ENCODE assay signal across 15 cellular contexts in the genomic region with DNA sequence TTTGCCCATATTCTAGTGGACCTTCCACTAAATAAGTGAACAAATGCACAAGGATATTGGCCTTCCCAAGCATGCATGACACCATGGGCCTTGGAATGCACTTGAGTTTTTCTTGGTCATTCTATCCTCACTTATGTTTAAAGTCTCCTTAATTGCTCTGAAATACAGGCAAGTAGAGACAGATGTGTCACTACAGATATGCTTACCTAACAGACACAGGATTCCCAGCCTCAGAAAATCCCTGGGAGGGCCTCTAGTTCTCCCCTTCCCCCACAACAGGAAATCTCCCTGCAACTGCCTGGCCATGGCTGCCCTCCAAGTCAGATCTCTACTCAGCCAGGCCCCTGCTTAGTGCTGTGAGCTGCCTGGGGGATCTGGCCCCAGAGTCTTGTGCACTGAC.
DNase-seq lines count a peak whose midpoint lies in the region; ATAC-seq and TF ChIP-seq lines count a peak whose summit lies in the region.
"Had no signal": no experiment of that assay in that cellular context is flagged by ENCODE, and none has a peak within 500 bp of the region (broad histone marks: within the 10 kb centered on the region; RNA-seq: fewer than 3 reads in every experiment).

No MANE protein-coding gene starts in this region.

- no peaks in the 10 kb centered on the region for H3K36me3 Mint-ChIP-seq in type B pancreatic cell
- H3K36me3 Mint-ChIP-seq: activated naive CD8-positive, alpha-beta T cell had no signal

- H3K4me1 ChIP-seq in adipocyte (ENCODE audit: control insufficient read depth, insufficient read depth, low read length) (peaks cover 5% of the 10 kb centered on the region), Karpas-422 (ENCODE audit: low read length) (peaks cover 5% of the 10 kb centered on the region; the same call in 1 of the 2 replicates)
- H3K4me1 ChIP-seq: pancreas had no signal

- H3K4me1 Mint-ChIP-seq in type B pancreatic cell (ENCODE audit: unreplicated experiment), result no peaks in the 10 kb centered on the region
- H3K4me1 Mint-ChIP-seq: activated CD4-positive, alpha-beta T cell treated with anti-CD3 and anti-CD28 coated beads for 36 hours had no signal

- no peaks in the 10 kb centered on the region for H3K79me2 ChIP-seq in Karpas-422 (ENCODE audit: low read length)

- no peaks in the 10 kb centered on the region for H3K9me3 ChIP-seq in adipocyte (ENCODE audit: control insufficient read depth, low read length)
- H3K9me3 ChIP-seq in Karpas-422 (ENCODE audit: low read length), result no peaks in the 10 kb centered on the region
- H3K9me3 ChIP-seq: pancreas had no signal

- H3K9me3 Mint-ChIP-seq in type B pancreatic cell, result no peaks in the 10 kb centered on the region

- H3K9ac ChIP-seq in adipocyte (ENCODE audit: low read length) (no peak overlapping the region), Karpas-422 (ENCODE audit: low read length) (no peak overlapping the region)

- DNase-seq in AG04449 (ENCODE audit: low read depth, low spot score), result peak; percentile 31
- DNase-seq in HT1080 (ENCODE audit: low read depth), result peak; percentile 64
- peak; percentile 21 for DNase-seq in adipocyte (ENCODE audit: low read depth)
- DNase-seq in islet precursor cell, result peak; percentile 73
- no peak for DNase-seq in type B pancreatic cell (ENCODE audit: extremely low spot score, unreplicated experiment)
- no peak for DNase-seq in T-helper 2 cell
- no peak for DNase-seq in Karpas-422
- DNase-seq: activated CD4-positive, alpha-beta T cell treated with anti-CD3 and anti-CD28 coated beads for 36 hours; NCI-H1092; pancreas; PC-9; substantia nigra; T-helper 1 cell had no signal

- H3K4me3 ChIP-seq in AG04449 (ENCODE audit: low read depth, low read length) (no peak overlapping the region), adipocyte (ENCODE audit: low read length) (no peak overlapping the region), Karpas-422 (ENCODE audit: low read length) (no peak overlapping the region)
- H3K4me3 ChIP-seq: pancreas, PC-9 had no signal

- H3K4me2 ChIP-seq in Karpas-422 (ENCODE audit: low read depth, low read length, poor library complexity, severe bottlenecking), result no peak overlapping the region
- H3K4me2 ChIP-seq: PC-9 had no signal

- no peak overlapping the region for H2AFZ ChIP-seq in Karpas-422 (ENCODE audit: low read length)
- H2AFZ ChIP-seq: PC-9 had no signal

- H3K4me3 Mint-ChIP-seq in type B pancreatic cell, result no peak overlapping the region
- H3K4me3 Mint-ChIP-seq: activated CD4-positive, alpha-beta T cell treated with anti-CD3 and anti-CD28 coated beads for 36 hours; activated naive CD8-positive, alpha-beta T cell had no signal

- no peaks in the 10 kb centered on the region for H3K27me3 Mint-ChIP-seq in type B pancreatic cell

- ATAC-seq in HG02852 (IDR thresholded peaks at IDR 0.05; ENCODE audit: unreplicated experiment), result no peak
- ATAC-seq: activated CD4-positive, alpha-beta T cell treated with anti-CD3 and anti-CD28 coated beads for 36 hours; pancreas had no signal

- H3K9me2 ChIP-seq in Karpas-422 (replicated peaks; ENCODE audit: insufficient read depth, low read length), result no peaks in the 10 kb centered on the region

- H3K27me3 ChIP-seq in adipocyte (replicated peaks; ENCODE audit: control insufficient read depth, insufficient read depth, low read length), result no peaks in the 10 kb centered on the region
- H3K27me3 ChIP-seq in Karpas-422 (ENCODE audit: low read length), result 0 out of 2 replicates have a peak, but pooled peaks cover 4% of the 10 kb centered on the region
- H3K27me3 ChIP-seq: pancreas had no signal

- H3K27ac ChIP-seq in Karpas-422 (ENCODE audit: low read length), result no peak overlapping the region
- H3K27ac ChIP-seq: pancreas, PC-9 had no signal

- no peak overlapping the region for H3K27ac Mint-ChIP-seq in type B pancreatic cell
- H3K27ac Mint-ChIP-seq: activated CD4-positive, alpha-beta T cell treated with anti-CD3 and anti-CD28 coated beads for 36 hours; activated naive CD8-positive, alpha-beta T cell had no signal

- TF ChIP-seq CTCF in AG04449 (IDR thresholded peaks at IDR 0.05; ENCODE audit: insufficient read depth, low read length, missing control alignments) (no peak), type B pancreatic cell (conservative IDR thresholded peaks at IDR 0.05) (no peak)

- POLR2A ChIA-PET in AG04449 (lab: Yijun Ruan, JAX), result no interaction called here

- no peaks in the 10 kb centered on the region for H4K20me1 ChIP-seq in Karpas-422 (ENCODE audit: insufficient read depth, low read depth, low read length)

- CTCF ChIA-PET in AG04449 (lab: Yijun Ruan, JAX), result no interaction called here

- H3K36me3 ChIP-seq in adipocyte (ENCODE audit: control insufficient read depth, insufficient read depth, low read length, severe bottlenecking) (no peaks in the 10 kb centered on the region), Karpas-422 (ENCODE audit: insufficient read depth, low read length) (no peaks in the 10 kb centered on the region)
- H3K36me3 ChIP-seq: pancreas had no signal

Comparison
In these comparisons a context has a peak if more than half of its experiments do, and no peak if none do; other contexts are left out.
1. DNase-seq: peak in AG04449 (single experiment), HT1080 (single experiment), adipocyte (single experiment) and islet precursor cell (single experiment); none in type B pancreatic cell (single experiment), T-helper 2 cell (0 of 5) and Karpas-422 (single experiment).